Comparison of ENCODE assay signal across 23 cellular contexts in genomic region chr17:69773081-69773480, GRCh38.
A peak's percentile ranks its signal among the peaks of the same experiment; 100 is the strongest.
DNase-seq lines count a peak whose midpoint lies in the region; ATAC-seq and TF ChIP-seq lines count a peak whose summit lies in the region.
"Had no signal": no experiment of that assay in that cellular context is flagged by ENCODE, and none has a peak within 500 bp of the region (broad histone marks: within the 10 kb centered on the region; RNA-seq: fewer than 3 reads in every experiment).

No MANE protein-coding gene starts in this region.

- no peak for ATAC-seq in GM21529 (IDR thresholded peaks at IDR 0.05; ENCODE audit: unreplicated experiment)
- ATAC-seq: foreskin keratinocyte; GM12878; stimulated activated memory B cell treated with anti-CD40 and anti-IgM and Interleukin-4, amounts not matched to agents 10 μg/mL and 1 μg/mL and 100 μg/mL, for 72 hours had no signal

- H3K4me2 ChIP-seq in mammary epithelial cell (ENCODE audit: insufficient read depth, low read depth, low read length): no peak overlapping the region

- no peak for TF ChIP-seq POLR2A in breast epithelium (IDR thresholded peaks at IDR 0.05)
- no peak for TF ChIP-seq POLR2A in esophagus squamous epithelium (IDR thresholded peaks at IDR 0.05)

- CTCF ChIA-PET in mammary epithelial cell (lab: Charles Lee; ENCODE audit: low non-redundant PET): no interaction called here

- TF ChIP-seq CTCF in mammary epithelial cell (conservative IDR thresholded peaks at IDR 0.05 in 1 of 2, IDR thresholded peaks at IDR 0.05 in 1 of 2; ENCODE audit: extremely low read depth in 1 of 2, insufficient read depth in 1 of 2, low read depth in 1 of 2, low read length in 2 of 2): no peak
- TF ChIP-seq CTCF in breast epithelium (IDR thresholded peaks at IDR 0.05): no peak
- no peak for TF ChIP-seq CTCF in choroid plexus epithelial cell (conservative IDR thresholded peaks at IDR 0.05; ENCODE audit: low read depth, low read length)
- TF ChIP-seq CTCF in retinal pigment epithelial cell (conservative IDR thresholded peaks at IDR 0.05; ENCODE audit: low read depth, low read length): no peak
- no peak for TF ChIP-seq CTCF in esophagus squamous epithelium (IDR thresholded peaks at IDR 0.05)

- H3K9ac ChIP-seq in mammary epithelial cell (ENCODE audit: insufficient read depth, low read length): no peak overlapping the region

- H3K27ac ChIP-seq in mammary epithelial cell (ENCODE audit: insufficient read depth, low read depth, low read length): no peak overlapping the region
- H3K27ac ChIP-seq in breast epithelium: no peak overlapping the region
- H3K27ac ChIP-seq in esophagus squamous epithelium: no peak overlapping the region
- H3K27ac ChIP-seq: C4-2B, foreskin keratinocyte, SJCRH30, thoracic aorta, VCaP had no signal

- 9% methylated on average over 3 of the region's 3 CpGs for WGBS in mammary epithelial cell (ENCODE audit: low coverage, missing lambda C conversion rate)
- WGBS in esophagus squamous epithelium, 2 donors: 66 to 73% methylated on average over 3 of the region's 3 CpGs

- H3K4me3 ChIP-seq in mammary epithelial cell (replicated peaks in 1 of 3; ENCODE audit: insufficient read depth in 1 of 3, low read depth in 2 of 3, low read length in 3 of 3) (no peak overlapping the region), breast epithelium (no peak overlapping the region), choroid plexus epithelial cell (ENCODE audit: low read depth, low read length) (no peak overlapping the region), retinal pigment epithelial cell (ENCODE audit: low read length) (no peak overlapping the region), esophagus squamous epithelium (no peak overlapping the region)
- H3K4me3 ChIP-seq: GM12878, SJCRH30, thoracic aorta had no signal

- in situ Hi-C loops in mammary epithelial cell (cut with MboI; ENCODE audit: low sequenced_read_pairs in 2 of 2): no loop called here

- peak overlapping the region; percentile 24 for H2AFZ ChIP-seq in mammary epithelial cell (ENCODE audit: low read depth, low read length)

- dilution Hi-C loops in mammary epithelial cell (cut with HindIII; ENCODE audit: low sequenced_read_pairs): no loop called here

- H3K36me3 ChIP-seq in mammary epithelial cell (ENCODE audit: insufficient read depth, low read length) (no peaks in the 10 kb centered on the region), breast epithelium (no peaks in the 10 kb centered on the region), esophagus squamous epithelium (no peaks in the 10 kb centered on the region)
- H3K36me3 ChIP-seq: SJCRH30, thoracic aorta had no signal

- DNase-seq in mammary epithelial cell: peak; percentile 64
- DNase-seq in breast epithelium (ENCODE audit: low spot score in 2 of 2): no peak
- DNase-seq in NCI-H345 treated with DMSO at 0.1 percent for 48 hours (lab: John Stamatoyannopoulos, UW; ENCODE audit: unreplicated experiment): peak; percentile 70
- DNase-seq in choroid plexus epithelial cell (ENCODE audit: low read depth): peak; percentile 16
- DNase-seq in retinal pigment epithelial cell (ENCODE audit: low read depth): peak; percentile 56
- no peak for DNase-seq in esophagus squamous epithelium (lab: John Stamatoyannopoulos, UW)
- no peak for DNase-seq in effector CD8-positive, alpha-beta T cell (lab: John Stamatoyannopoulos, UW)
- DNase-seq: ACHN; activated CD4-positive, alpha-beta T cell treated with anti-CD3 and anti-CD28 coated beads, Interleukin-2, amount 50 U/mL, for 1 hour; activated gamma-delta T cell treated with Interleukin-2 at 50 U/mL for 16 hours; amniotic stem cell; DMS 273 treated with DMSO at 0.1 percent for 48 hours; hypothalamus; naive B cell; SJCRH30; T-helper 2 cell had no signal

- H3K27me3 ChIP-seq in mammary epithelial cell (ENCODE audit: insufficient read depth, low read length): no peaks in the 10 kb centered on the region
- H3K27me3 ChIP-seq in breast epithelium: no peaks in the 10 kb centered on the region
- H3K27me3 ChIP-seq in esophagus squamous epithelium: no peaks in the 10 kb centered on the region
- H3K27me3 ChIP-seq: foreskin keratinocyte, SJCRH30 had no signal

- no peaks in the 10 kb centered on the region for H3K4me1 ChIP-seq in mammary epithelial cell (ENCODE audit: insufficient read depth, low read length)
- no peaks in the 10 kb centered on the region for H3K4me1 ChIP-seq in breast epithelium
- peaks cover 0 to 13% (median 0%) of the 10 kb centered on the region in 3 donors for H3K4me1 ChIP-seq in esophagus squamous epithelium
- H3K4me1 ChIP-seq: foreskin keratinocyte, SJCRH30 had no signal

- H3K79me2 ChIP-seq in mammary epithelial cell (ENCODE audit: insufficient read depth, low read length): no peaks in the 10 kb centered on the region

- intact Hi-C loops in mammary epithelial cell (cut with micrococcal nuclease) (no loop called here), breast epithelium (cut with DNase I; ENCODE audit: low total_unique reads) (no loop called here), esophagus squamous epithelium (cut with DNase I) (no loop called here)

- H4K20me1 ChIP-seq in mammary epithelial cell (ENCODE audit: insufficient read depth, low read length): no peaks in the 10 kb centered on the region

- no peaks in the 10 kb centered on the region for H3K9me3 ChIP-seq in mammary epithelial cell (replicated peaks; ENCODE audit: insufficient read depth, low read length)
- no peaks in the 10 kb centered on the region for H3K9me3 ChIP-seq in breast epithelium
- H3K9me3 ChIP-seq in esophagus squamous epithelium: no peaks in the 10 kb centered on the region
- H3K9me3 ChIP-seq: SJCRH30, thoracic aorta had no signal

- no TSS peak for BruUV-seq in mammary epithelial cell (replicated peaks; lab: Mats Ljungman, UMichigan)

Comparison
In these comparisons a context has a peak if more than half of its experiments do, and no peak if none do; other contexts are left out.
1. DNase-seq: peak in mammary epithelial cell (single experiment), NCI-H345 treated with DMSO at 0.1 percent for 48 hours (single experiment), choroid plexus epithelial cell (single experiment) and retinal pigment epithelial cell (single experiment); none in breast epithelium (0 of 2), esophagus squamous epithelium (single experiment) and effector CD8-positive, alpha-beta T cell (single experiment).